8 cellular contexts compared by ENCODE assay signal in genomic region chr4:163494360-163495241, GRCh38. TPM values are rescaled to one million over a fixed set of nuclear protein-coding genes. Genes with fewer than 3 reads are reported as not detected.
A peak's percentile ranks its signal among the peaks of the same experiment; 100 is the strongest.
DNase-seq lines count a peak whose midpoint lies in the region; ATAC-seq and TF ChIP-seq lines count a peak whose summit lies in the region.

TMA16 (plus strand) TSS chr4:163494690; CDS start chr4:163494802, 112 bp downstream.

- H3K4me3 ChIP-seq in DND-41 (ENCODE audit: low read depth in 1 of 2, low read length in 2 of 2), result peak within 1 kb of the TSS; percentile 44 to 70; a peak in 3 of 4 replicates
- H3K4me3 ChIP-seq in Karpas-422 (ENCODE audit: low read length), result peak within 1 kb of the TSS; percentile 85
- H3K4me3 ChIP-seq in fibroblast of mammary gland (ENCODE audit: control insufficient read depth, low read depth, low read length), result peak within 1 kb of the TSS; percentile 91

- DNase-seq in DND-41 (peak; percentile 91), Karpas-422 (peak; percentile 99), RPMI8226 (peak; percentile 92), fibroblast of mammary gland (ENCODE audit: low read depth) (peak; percentile 95), natural killer cell (peak; percentile 63)
- peak; percentile 80 for DNase-seq in stimulated activated naive CD4-positive, alpha-beta T cell treated with Interleukin-2 at 50 U/mL for 16 hours (lab: John Stamatoyannopoulos, UW)

- H3K9me2 ChIP-seq in Karpas-422 (replicated peaks; ENCODE audit: insufficient read depth, low read length), result no peaks in the 10 kb centered on the region

- H3K4me3 Mint-ChIP-seq in activated T-helper 17 cell treated with anti-CD3 and anti-CD28 coated beads, Interleukin-2, amount 50 U/mL, for 72 hours, result peak within 1 kb of the TSS; percentile 92
- H3K4me3 Mint-ChIP-seq in natural killer cell, result peak within 1 kb of the TSS; percentile 99

- no peaks in the 10 kb centered on the region for H3K27me3 Mint-ChIP-seq in activated T-helper 17 cell treated with anti-CD3 and anti-CD28 coated beads, Interleukin-2, amount 50 U/mL, for 72 hours
- H3K27me3 Mint-ChIP-seq in natural killer cell (ENCODE audit: low read depth in 2 of 2), result peaks cover 0 to 3% of the 10 kb centered on the region in 2 donors

- H3K27me3 ChIP-seq in DND-41 (ENCODE audit: insufficient read depth, low read length, poor library complexity), result no peaks in the 10 kb centered on the region
- no peaks in the 10 kb centered on the region for H3K27me3 ChIP-seq in Karpas-422 (ENCODE audit: low read length)

- intact Hi-C loops in natural killer cell (cut with micrococcal nuclease), result loop anchor here (2.0 kb wide), 1 partner anchor 50 kb away; no protein-coding TSS in a partner anchor

- H3K9ac ChIP-seq in DND-41 (ENCODE audit: low read depth, low read length) (peak within 1 kb of the TSS; percentile 81), Karpas-422 (ENCODE audit: low read length) (peak within 1 kb of the TSS; percentile 91)

- H3K36me3 ChIP-seq in DND-41 (ENCODE audit: insufficient read depth, low read length) (peaks cover 14% of the 10 kb centered on the region; the same call in 1 of the 2 replicates), Karpas-422 (ENCODE audit: insufficient read depth, low read length) (peaks cover 24% of the 10 kb centered on the region)

- H3K4me1 Mint-ChIP-seq in activated T-helper 17 cell treated with anti-CD3 and anti-CD28 coated beads, Interleukin-2, amount 50 U/mL, for 72 hours, result peaks cover 17% of the 10 kb centered on the region
- peaks cover 35 to 43% of the 10 kb centered on the region in 2 donors for H3K4me1 Mint-ChIP-seq in natural killer cell

- peaks cover 40% of the 10 kb centered on the region for H3K4me1 ChIP-seq in DND-41 (ENCODE audit: insufficient read depth, low read length)
- peaks cover 23% of the 10 kb centered on the region for H3K4me1 ChIP-seq in Karpas-422 (ENCODE audit: low read length)

- H3K9me3 ChIP-seq in DND-41 (ENCODE audit: insufficient read depth, low read length, severe bottlenecking) (no peaks in the 10 kb centered on the region), Karpas-422 (ENCODE audit: low read length) (no peaks in the 10 kb centered on the region)

- peak within 1 kb of the TSS; percentile 84 for H2AFZ ChIP-seq in DND-41 (ENCODE audit: low read depth, low read length)
- peak within 1 kb of the TSS; percentile 17; the same call in 1 of the 2 replicates for H2AFZ ChIP-seq in Karpas-422 (ENCODE audit: low read length)

- H3K36me3 Mint-ChIP-seq in activated T-helper 17 cell treated with anti-CD3 and anti-CD28 coated beads, Interleukin-2, amount 50 U/mL, for 72 hours (ENCODE audit: low read depth), result peaks cover 14% of the 10 kb centered on the region
- H3K36me3 Mint-ChIP-seq in natural killer cell, result no peaks in the 10 kb centered on the region

- H3K27ac ChIP-seq in DND-41 (ENCODE audit: low read length) (peak within 1 kb of the TSS; percentile 83), Karpas-422 (ENCODE audit: low read length) (peak within 1 kb of the TSS; percentile 86)

- no peaks in the 10 kb centered on the region for H3K9me3 Mint-ChIP-seq in activated T-helper 17 cell treated with anti-CD3 and anti-CD28 coated beads, Interleukin-2, amount 50 U/mL, for 72 hours
- no peaks in the 10 kb centered on the region for H3K9me3 Mint-ChIP-seq in natural killer cell

- ATAC-seq in DND-41 (ENCODE audit: insufficient read depth, low read depth) (peak; percentile 87), GM21825 (IDR thresholded peaks at IDR 0.05; ENCODE audit: unreplicated experiment) (peak; percentile 88), natural killer cell (peak; percentile 81 to 87 (median 87))
- ATAC-seq in activated T-helper 17 cell treated with anti-CD3 and anti-CD28 coated beads, Interleukin-2, amount 50 U/mL, for 72 hours (replicated peaks), result peak; percentile 91

- H3K79me2 ChIP-seq in DND-41 (ENCODE audit: insufficient read depth, low read length), result peaks cover 59% of the 10 kb centered on the region
- peaks cover 50% of the 10 kb centered on the region for H3K79me2 ChIP-seq in Karpas-422 (ENCODE audit: low read length)

- H3K4me2 ChIP-seq in DND-41 (ENCODE audit: insufficient read depth, low read length) (peak within 1 kb of the TSS; percentile 87), Karpas-422 (ENCODE audit: low read depth, low read length, poor library complexity, severe bottlenecking) (peak within 1 kb of the TSS; percentile 83)

- TF ChIP-seq CTCF in DND-41 (IDR thresholded peaks at IDR 0.05; ENCODE audit: borderline replicate concordance, extremely low read depth, low read length, poor library complexity, severe bottlenecking), result no peak
- TF ChIP-seq CTCF in fibroblast of mammary gland (conservative IDR thresholded peaks at IDR 0.05; ENCODE audit: control insufficient read depth, insufficient read depth, low read depth, low read length), result no peak
- TF ChIP-seq CTCF in natural killer cell (IDR thresholded peaks at IDR 0.05), result no peak

- peak within 1 kb of the TSS; percentile 98 for H3K27ac Mint-ChIP-seq in activated T-helper 17 cell treated with anti-CD3 and anti-CD28 coated beads, Interleukin-2, amount 50 U/mL, for 72 hours
- H3K27ac Mint-ChIP-seq in natural killer cell, result peak within 1 kb of the TSS; percentile 92 to 97

- H4K20me1 ChIP-seq in DND-41 (ENCODE audit: insufficient read depth, low read length) (peaks cover 14% of the 10 kb centered on the region; the same call in 1 of the 2 replicates), Karpas-422 (ENCODE audit: insufficient read depth, low read depth, low read length) (no peaks in the 10 kb centered on the region)

RNA-seq across cellular contexts. Expression of gene TMA16, which starts in this region (rescaled TPM):
- total RNA-seq in Karpas-422 (2014; rRNA removed; shearing (Covaris generic); ENCODE audit: low replicate concordance), result 86.0 and 89.8 TPM in 2 replicates
- 10 to 100 TPM; 21.7 to 37.7 TPM for total RNA-seq in activated T-helper 17 cell treated with anti-CD3 and anti-CD28 coated beads, Interleukin-2, amount 50 U/mL, for 72 hours
- total RNA-seq in natural killer cell, result 10 to 100 TPM in 1 of 3 donors, 1 to 10 TPM in 2; 8.1 to 10.7 (median 9.1) TPM

Comparison
In these comparisons a context has a peak if more than half of its experiments do, and no peak if none do; other contexts are left out.
1. Peak in every context shown above with its lines: DNase-seq, ATAC-seq, H3K4me3 ChIP-seq and H3K27ac ChIP-seq.